In genomic region chr10:52488606-52489485, GRCh38 we compare ENCODE assay signal across 8 cellular contexts.
DNase-seq lines count a peak whose midpoint lies in the region; ATAC-seq, FAIRE-seq and TF ChIP-seq lines count a peak whose summit lies in the region.

No MANE protein-coding gene starts in this region.

- peaks cover 0 to 15% (median 3%) of the 10 kb centered on the region in 5 donors for H3K9me3 Mint-ChIP-seq in CD8-positive, alpha-beta memory T cell

- no peak for FAIRE-seq in HTR-8/SVneo (lab: Jason Lieb, UNC)

- no peaks in the 10 kb centered on the region for H3K27me3 ChIP-seq in gastroesophageal sphincter
- H3K27me3 ChIP-seq in stomach: no peaks in the 10 kb centered on the region
- no peaks in the 10 kb centered on the region for H3K27me3 ChIP-seq in CD8-positive, alpha-beta memory T cell (ENCODE audit: insufficient read depth, low read length, poor library complexity, severe bottlenecking)

- intact Hi-C loops in stomach (cut with DNase I; ENCODE audit: low total_unique reads): loop anchor here (5.0 kb wide), 1 partner anchor 177 kb away; the partner anchor contains the start of gene DKK1

- TF ChIP-seq EP300 in gastroesophageal sphincter (IDR thresholded peaks at IDR 0.05) (no peak), stomach (IDR thresholded peaks at IDR 0.05) (no peak)

- H3K27ac Mint-ChIP-seq in CD8-positive, alpha-beta memory T cell: no peak overlapping the region

- no peak overlapping the region for H3K4me3 Mint-ChIP-seq in CD8-positive, alpha-beta memory T cell

- H3K4me1 ChIP-seq in gastroesophageal sphincter (no peaks in the 10 kb centered on the region), stomach (no peaks in the 10 kb centered on the region)
- H3K4me1 ChIP-seq in CD8-positive, alpha-beta memory T cell (ENCODE audit: insufficient read depth, low read length): no peaks in the 10 kb centered on the region

- TF ChIP-seq CTCF in 22Rv1 (IDR thresholded peaks at IDR 0.05) (peak; percentile 74), GM13976 (IDR thresholded peaks at IDR 0.05; ENCODE audit: borderline replicate concordance, control extremely low read depth, extremely low read depth, insufficient read depth, missing control alignments) (no peak), gastroesophageal sphincter (IDR thresholded peaks at IDR 0.05) (peak; percentile 25 to 51 (median 37)), stomach (IDR thresholded peaks at IDR 0.05) (peak in 4 of 7 experiments; percentile 34 to 58 (median 42))

- no peak for ATAC-seq in gastroesophageal sphincter

- no peak for TF ChIP-seq POLR2A in gastroesophageal sphincter (IDR thresholded peaks at IDR 0.05)
- TF ChIP-seq POLR2A in stomach (IDR thresholded peaks at IDR 0.05): no peak

- no peaks in the 10 kb centered on the region for H3K27me3 Mint-ChIP-seq in CD8-positive, alpha-beta memory T cell

- in situ Hi-C loops in GM13976 (cut with MboI; ENCODE audit: low sequenced_read_pairs, unreplicated experiment): loop anchor here (10.0 kb wide), 1 partner anchor 174 kb away; the partner anchor contains the start of gene DKK1
- in situ Hi-C loops in SK-MEL-5 (cut with HindIII; ENCODE audit: low pct_unique_long_range_greater_than_20kb, low sequenced_read_pairs): no loop called here

- H3K4me3 ChIP-seq in gastroesophageal sphincter (no peak overlapping the region), stomach (no peak overlapping the region)
- no peak overlapping the region for H3K4me3 ChIP-seq in CD8-positive, alpha-beta memory T cell (ENCODE audit: low read length)

- no peaks in the 10 kb centered on the region for H3K36me3 Mint-ChIP-seq in CD8-positive, alpha-beta memory T cell

- CTCF ChIA-PET in CD8-positive, alpha-beta memory T cell (lab: Charles Lee): no interaction called here

- H3K4me1 Mint-ChIP-seq in CD8-positive, alpha-beta memory T cell: no peaks in the 10 kb centered on the region

- H3K27ac ChIP-seq in 22Rv1 (peak overlapping the region; percentile 26), gastroesophageal sphincter (no peak overlapping the region), stomach (no peak overlapping the region)
- H3K27ac ChIP-seq in CD8-positive, alpha-beta memory T cell (ENCODE audit: low read depth, low read length): no peak overlapping the region

- POLR2A ChIA-PET in CD8-positive, alpha-beta memory T cell (lab: Charles Lee): no interaction called here

- H3K36me3 ChIP-seq in gastroesophageal sphincter (no peaks in the 10 kb centered on the region), stomach (no peaks in the 10 kb centered on the region)
- no peaks in the 10 kb centered on the region for H3K36me3 ChIP-seq in CD8-positive, alpha-beta memory T cell (ENCODE audit: insufficient read depth, low read length)

- DNase-seq in GM13976 (ENCODE audit: low spot score) (peak; percentile 10), SK-MEL-5 (ENCODE audit: low read depth, low spot score) (peak; percentile 59), stomach (no peak), NCI-H446 (lab: John Stamatoyannopoulos, UW) (no peak), HTR-8/SVneo (ENCODE audit: insufficient read length, low spot score) (no peak)
- DNase-seq in CD8-positive, alpha-beta memory T cell: no peak

- H3K9me3 ChIP-seq in gastroesophageal sphincter: no peaks in the 10 kb centered on the region
- H3K9me3 ChIP-seq in stomach: no peaks in the 10 kb centered on the region
- H3K9me3 ChIP-seq in CD8-positive, alpha-beta memory T cell (ENCODE audit: low read length): no peaks in the 10 kb centered on the region

- 40 to 45% methylated on average over 2 to 3 of the region's 3 CpGs for WGBS in gastroesophageal sphincter (ENCODE audit: low coverage in 1 of 2), 2 donors
- WGBS in stomach, 5 donors: 54 to 64% (median 59%) methylated on average over 3 of the region's 3 CpGs

Comparison
In these comparisons a context has a peak if more than half of its experiments do, and no peak if none do; other contexts are left out.
1. DNase-seq: peak in GM13976 (single experiment) and SK-MEL-5 (single experiment); none in stomach (single experiment), NCI-H446 (0 of 2), HTR-8/SVneo (single experiment) and CD8-positive, alpha-beta memory T cell (0 of 5).